In the genomic region with DNA sequence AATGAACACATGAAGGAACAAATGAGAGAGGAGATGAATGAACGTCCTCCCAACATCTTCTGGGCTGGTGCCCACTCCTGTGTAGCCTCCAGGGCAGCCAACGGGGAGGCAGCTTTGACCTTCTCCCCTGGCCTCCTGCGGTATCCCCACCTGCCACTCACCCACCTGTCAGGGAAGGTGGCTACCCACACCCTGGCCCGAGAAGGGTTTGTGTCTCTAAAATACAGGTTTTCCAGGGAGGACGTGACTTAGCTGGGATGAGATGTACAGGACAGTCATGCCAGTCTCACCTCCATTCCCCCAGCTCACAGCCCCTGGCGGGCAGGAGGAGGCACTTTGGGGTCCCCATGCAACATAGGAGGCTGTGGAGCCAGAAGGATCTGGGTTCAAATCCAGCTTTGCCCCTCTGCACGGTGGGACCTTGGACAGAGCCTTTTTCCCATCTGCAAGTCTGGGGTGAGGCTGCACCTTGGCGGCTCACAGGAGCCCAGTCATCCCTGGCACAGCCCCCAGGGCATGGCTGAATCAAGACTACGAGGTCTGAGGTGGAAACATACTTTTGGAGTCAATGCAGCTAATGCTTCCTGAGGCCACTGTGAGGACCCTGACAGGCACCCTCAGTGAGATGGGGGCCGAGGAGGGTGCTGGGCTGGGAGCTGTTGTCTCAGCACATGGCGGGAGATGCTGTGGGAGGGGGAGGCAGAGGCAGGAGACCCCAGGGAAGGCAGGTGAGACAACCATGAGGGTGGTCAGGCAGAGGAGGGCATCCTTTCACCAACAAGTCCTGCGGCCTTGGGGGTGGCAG, we compare ENCODE assay signal across 22 cellular contexts. TPM values are rescaled to one million over a fixed set of nuclear protein-coding genes. Genes with fewer than 3 reads are reported as not detected.
DNase-seq lines count a peak whose midpoint lies in the region; ATAC-seq, FAIRE-seq and TF ChIP-seq lines count a peak whose summit lies in the region.
"Had no signal": no experiment of that assay in that cellular context is flagged by ENCODE, and none has a peak within 500 bp of the region (broad histone marks: within the 10 kb centered on the region; RNA-seq: fewer than 3 reads in every experiment).

No MANE protein-coding gene starts in this region.

- DNase-seq in activated CD4-positive, alpha-beta T cell treated with anti-CD3 and anti-CD28 coated beads for 36 hours = peak; percentile 3
- DNase-seq in activated CD4-positive, alpha-beta T cell treated with anti-CD3 and anti-CD28 coated beads, Interleukin-2, amount 50 U/mL, for 48 hours = no peak
- DNase-seq in H1 (ENCODE audit: low read depth in 1 of 2, low spot score in 2 of 2) (no peak), neuronal stem cell (ENCODE audit: low spot score) (no peak), thyroid gland (no peak), NCI-H748 (lab: John Stamatoyannopoulos, UW; ENCODE audit: unreplicated experiment) (no peak), H7 (no peak)
- DNase-seq: activated naive CD8-positive, alpha-beta T cell treated with anti-CD3 and anti-CD28 coated beads, Interleukin-2, amount 50 U/mL, for 24 hours; caudate nucleus; DMS 273 treated with DMSO at 0.1 percent for 48 hours; effector CD8-positive, alpha-beta T cell; islet precursor cell; midbrain; NCI-H1694 treated with DMSO at 0.1 percent for 48 hours; PC-9; SK-N-SH; substantia nigra; T1000 had no signal

- no peaks in the 10 kb centered on the region for H3K79me2 ChIP-seq in H1 (ENCODE audit: control insufficient read depth in 1 of 2, insufficient read depth in 2 of 2, low read length in 2 of 2)
- H3K79me2 ChIP-seq: hepatocyte had no signal

- H3K56ac ChIP-seq in H1 (replicated peaks; ENCODE audit: insufficient read length, low read depth, low read length) = no peak overlapping the region

- 87% methylated on average over 12 of the region's 12 CpGs; no CpG with 5 or more reads in 1 of the 2 experiments for WGBS in H1 (ENCODE audit: extremely low coverage in 1 of 2, insufficient coverage in 1 of 2, insufficient read length in 1 of 2, insufficient replicate concordance in 2 of 2, low coverage in 1 of 2, low lambda C conversion rate in 2 of 2, missing lambda C conversion rate in 1 of 2), 2 experiments
- no CpG with 5 or more reads among the region's 12 CpGs for WGBS in neuronal stem cell (ENCODE audit: extremely low coverage in 2 of 2, insufficient read length in 2 of 2, insufficient replicate concordance in 1 of 2), 2 donors
- WGBS in thyroid gland, 2 donors = 89 to 93% methylated on average over 11 of the region's 12 CpGs

- no peak for TF ChIP-seq RAD21 in H1 (IDR thresholded peaks at IDR 0.05 in 1 of 2, conservative IDR thresholded peaks at IDR 0.05 in 1 of 2; ENCODE audit: low read depth in 2 of 2, low read length in 2 of 2)

- no peak overlapping the region for H3K4me3 Mint-ChIP-seq in activated CD4-positive, alpha-beta T cell treated with anti-CD3 and anti-CD28 coated beads for 36 hours
- H3K4me3 Mint-ChIP-seq: activated naive CD8-positive, alpha-beta T cell treated with anti-CD3 and anti-CD28 coated beads, Interleukin-2, amount 50 U/mL, for 24 hours; neural progenitor cell had no signal

- no peaks in the 10 kb centered on the region for H3K9me3 ChIP-seq in H1 (ENCODE audit: insufficient read depth in 2 of 2, low read depth in 1 of 2, low read length in 1 of 2)
- no peaks in the 10 kb centered on the region for H3K9me3 ChIP-seq in neuronal stem cell (replicated peaks in 1 of 2; ENCODE audit: control insufficient read depth in 2 of 2, insufficient read depth in 1 of 2, low read depth in 1 of 2, low read length in 2 of 2)
- H3K9me3 ChIP-seq in thyroid gland = no peaks in the 10 kb centered on the region
- H3K9me3 ChIP-seq: SK-N-SH had no signal

- H3K9ac ChIP-seq in H1 (replicated peaks in 1 of 4; ENCODE audit: extremely low read depth in 1 of 4, low read depth in 3 of 4, low read length in 3 of 4) (no peak overlapping the region), neuronal stem cell (ENCODE audit: low read depth, low read length, poor library complexity) (no peak overlapping the region)
- H3K9ac ChIP-seq: neural progenitor cell, SK-N-SH had no signal

- CTCF ChIA-PET in activated CD4-positive, alpha-beta T cell treated with anti-CD3 and anti-CD28 coated beads for 36 hours (lab: Charles Lee) = interaction anchor here (1.2 kb wide), 1 partner anchor 10 kb away, joined by 5 read pairs; no protein-coding TSS in a partner anchor
- CTCF ChIA-PET in H1 (lab: Charles Lee; ENCODE audit: partially characterized antibody) = interaction anchor here (0.6 to 1.6 kb wide), 7 partner anchors 9 to 489 kb away, joined by 3 to 8 read pairs (median 4); no protein-coding TSS in a partner anchor

- H3K27me3 ChIP-seq in H1 (replicated peaks in 1 of 4; ENCODE audit: control insufficient read depth in 3 of 4, extremely low read depth in 1 of 4, insufficient read depth in 3 of 4, low read length in 3 of 4) (no peaks in the 10 kb centered on the region), neuronal stem cell (ENCODE audit: control insufficient read depth in 3 of 3, insufficient read depth in 3 of 3, low read depth in 1 of 3, low read length in 3 of 3) (no peaks in the 10 kb centered on the region), thyroid gland (no peaks in the 10 kb centered on the region), H7 (ENCODE audit: control insufficient read depth, insufficient read depth, low read length) (no peaks in the 10 kb centered on the region)
- H3K27me3 ChIP-seq: hepatocyte, neural progenitor cell had no signal

- H4K20me1 ChIP-seq in H1 (replicated peaks in 1 of 2; ENCODE audit: control insufficient read depth in 1 of 2, insufficient read depth in 2 of 2, low read length in 2 of 2) = no peaks in the 10 kb centered on the region

- TF ChIP-seq CTCF in H1 (IDR thresholded peaks at IDR 0.05; ENCODE audit: control extremely low read depth in 1 of 3, insufficient read depth in 1 of 3, low read depth in 1 of 3, low read length in 3 of 3) = no peak
- TF ChIP-seq CTCF in thyroid gland (IDR thresholded peaks at IDR 0.05) = no peak

- H2BK15ac ChIP-seq in H1 (ENCODE audit: low read length) (0 out of 2 replicates have a peak overlapping the region, but pooled peaks have one; percentile 46), neuronal stem cell (ENCODE audit: low read length) (peak overlapping the region; percentile 46)

- H2BK20ac ChIP-seq in H1 (ENCODE audit: low read length) = no peak overlapping the region

- H4K8ac ChIP-seq in H1 (ENCODE audit: extremely low read depth, insufficient read depth, low read length) (no peak overlapping the region), neuronal stem cell (ENCODE audit: low read depth, low read length) (no peak overlapping the region)

- no peaks in the 10 kb centered on the region for H3K4me1 Mint-ChIP-seq in activated CD4-positive, alpha-beta T cell treated with anti-CD3 and anti-CD28 coated beads for 36 hours
- H3K4me1 Mint-ChIP-seq: activated naive CD8-positive, alpha-beta T cell treated with anti-CD3 and anti-CD28 coated beads, Interleukin-2, amount 50 U/mL, for 24 hours had no signal

- POLR2A ChIA-PET in activated CD4-positive, alpha-beta T cell treated with anti-CD3 and anti-CD28 coated beads for 36 hours (lab: Charles Lee) = no interaction called here
- POLR2A ChIA-PET in H1 (lab: Charles Lee; ENCODE audit: partially characterized antibody) = interaction anchor here (1.2 kb wide), 1 partner anchor 12 kb away, joined by 4 read pairs; no protein-coding TSS in a partner anchor

- H3K14ac ChIP-seq in H1 (ENCODE audit: insufficient read length) = no peak overlapping the region
- H3K14ac ChIP-seq in neuronal stem cell (ENCODE audit: low read length) = no peak overlapping the region

- no peak for TF ChIP-seq POLR2A in H1 (IDR thresholded peaks at IDR 0.05; ENCODE audit: control extremely low read depth in 1 of 2, low read depth in 2 of 2, low read length in 2 of 2)
- TF ChIP-seq POLR2A in thyroid gland (IDR thresholded peaks at IDR 0.05) = no peak

- H3K4ac ChIP-seq in H1 (replicated peaks; ENCODE audit: insufficient read length, low read depth, low read length) (no peak overlapping the region), neuronal stem cell (ENCODE audit: low read length) (no peak overlapping the region)

- H2BK5ac ChIP-seq in H1 (ENCODE audit: low read depth, low read length) (no peak overlapping the region), neuronal stem cell (ENCODE audit: low read length) (peak overlapping the region; percentile 34)

- H4K5ac ChIP-seq in H1 (ENCODE audit: insufficient read length, low read depth, low read length) = no peak overlapping the region

- H2BK120ac ChIP-seq in H1 (replicated peaks; ENCODE audit: low read depth, low read length) (no peak overlapping the region), neuronal stem cell (ENCODE audit: low read depth, low read length) (no peak overlapping the region)

- no peaks in the 10 kb centered on the region for H3K9me3 Mint-ChIP-seq in activated CD4-positive, alpha-beta T cell treated with anti-CD3 and anti-CD28 coated beads for 36 hours (ENCODE audit: low read depth)
- H3K9me3 Mint-ChIP-seq: activated naive CD8-positive, alpha-beta T cell treated with anti-CD3 and anti-CD28 coated beads, Interleukin-2, amount 50 U/mL, for 24 hours; neural progenitor cell had no signal

- H2BK12ac ChIP-seq in H1 (ENCODE audit: low read depth, low read length) = no peak overlapping the region
- H2BK12ac ChIP-seq in neuronal stem cell (ENCODE audit: low read length) = no peak overlapping the region

- no peaks in the 10 kb centered on the region for H3K36me3 Mint-ChIP-seq in activated CD4-positive, alpha-beta T cell treated with anti-CD3 and anti-CD28 coated beads for 36 hours (ENCODE audit: low read depth)
- H3K36me3 Mint-ChIP-seq: neural progenitor cell had no signal

- H3K18ac ChIP-seq in H1 (ENCODE audit: extremely low read depth, low read length) = no peak overlapping the region
- peak overlapping the region; percentile 5 for H3K18ac ChIP-seq in neuronal stem cell (ENCODE audit: low read length)

- no peaks in the 10 kb centered on the region for H3K79me1 ChIP-seq in H1 (ENCODE audit: low read depth, low read length)
- H3K79me1 ChIP-seq in neuronal stem cell (ENCODE audit: low read depth, low read length) = peaks cover 2% of the 10 kb centered on the region

- TF ChIP-seq EP300 in H1 (IDR thresholded peaks at IDR 0.05; ENCODE audit: borderline replicate concordance in 1 of 2, low read depth in 2 of 2, low read length in 2 of 2) = no peak

- H3K27ac Mint-ChIP-seq in activated CD4-positive, alpha-beta T cell treated with anti-CD3 and anti-CD28 coated beads for 36 hours = no peak overlapping the region
- H3K27ac Mint-ChIP-seq: activated naive CD8-positive, alpha-beta T cell treated with anti-CD3 and anti-CD28 coated beads, Interleukin-2, amount 50 U/mL, for 24 hours; neural progenitor cell had no signal

- H2AFZ ChIP-seq in H1 (ENCODE audit: low read length) (no peak overlapping the region), neuronal stem cell (ENCODE audit: low read length) (no peak overlapping the region)
- H2AFZ ChIP-seq: hepatocyte, neural progenitor cell, PC-9 had no signal

- H3K23ac ChIP-seq in H1 (ENCODE audit: insufficient read length) (no peak overlapping the region), neuronal stem cell (ENCODE audit: low read depth, low read length, poor library complexity) (no peak overlapping the region)

- H3K23me2 ChIP-seq in H1 (ENCODE audit: low read depth, low read length) = no peaks in the 10 kb centered on the region

- no peaks in the 10 kb centered on the region for H3K27me3 Mint-ChIP-seq in activated CD4-positive, alpha-beta T cell treated with anti-CD3 and anti-CD28 coated beads for 36 hours

- FAIRE-seq in H1 (lab: Jason Lieb, UNC) = no peak

- H3K27ac ChIP-seq in H1 (ENCODE audit: low read depth, low read length) (no peak overlapping the region), neuronal stem cell (replicated peaks; ENCODE audit: low read length) (no peak overlapping the region), thyroid gland (peak overlapping the region; percentile 18 to 52 (median 51))
- H3K27ac ChIP-seq: 22Rv1, hepatocyte, neural progenitor cell, PC-9 had no signal

- no peak overlapping the region for H3K4me2 ChIP-seq in H1 (ENCODE audit: insufficient read depth in 1 of 2, low read depth in 2 of 2, low read length in 2 of 2)
- H3K4me2 ChIP-seq in neuronal stem cell (ENCODE audit: insufficient read depth, low read length, poor library complexity, severe bottlenecking) = no peak overlapping the region
- H3K4me2 ChIP-seq: hepatocyte, neural progenitor cell, PC-9, SK-N-SH had no signal

- H4K91ac ChIP-seq in H1 (replicated peaks; ENCODE audit: insufficient read length, low read length) (no peak overlapping the region), neuronal stem cell (ENCODE audit: low read depth, low read length, poor library complexity) (no peak overlapping the region)

- intact Hi-C loops in activated CD4-positive, alpha-beta T cell treated with anti-CD3 and anti-CD28 coated beads for 36 hours (cut with DNase I, micrococcal nuclease) = no loop called here
- intact Hi-C loops in thyroid gland (cut with DNase I) = no loop called here

- no peaks in the 10 kb centered on the region for H3K36me3 ChIP-seq in H1 (ENCODE audit: control insufficient read depth in 2 of 4, insufficient read depth in 4 of 4, low read length in 3 of 4)
- H3K36me3 ChIP-seq in neuronal stem cell (replicated peaks in 1 of 2; ENCODE audit: control insufficient read depth in 2 of 2, insufficient read depth in 2 of 2, low read length in 2 of 2) = no peaks in the 10 kb centered on the region
- H3K36me3 ChIP-seq in thyroid gland = no peaks in the 10 kb centered on the region
- H3K36me3 ChIP-seq in H7 (replicated peaks; ENCODE audit: control insufficient read depth, insufficient read depth, low read length) = no peaks in the 10 kb centered on the region
- H3K36me3 ChIP-seq: neural progenitor cell had no signal

- H3K4me1 ChIP-seq in H1 (replicated peaks in 1 of 4; ENCODE audit: control insufficient read depth in 3 of 4, insufficient read depth in 4 of 4, low read length in 3 of 4) (peaks cover 0 to 13% (median under 1%) of the 10 kb centered on the region in 4 experiments; a peak in 3 of 7 replicates), neuronal stem cell (ENCODE audit: control insufficient read depth in 2 of 2, insufficient read depth in 1 of 2, low read depth in 1 of 2, low read length in 2 of 2) (peaks cover 6 to 14% of the 10 kb centered on the region in 2 donors), thyroid gland (peaks cover 3 to 56% of the 10 kb centered on the region in 2 donors)

- no peak for ATAC-seq in activated CD4-positive, alpha-beta T cell treated with anti-CD3 and anti-CD28 coated beads for 36 hours
- no peak for ATAC-seq in HG03342 (IDR thresholded peaks at IDR 0.05; ENCODE audit: unreplicated experiment)
- ATAC-seq: activated naive CD8-positive, alpha-beta T cell treated with anti-CD3 and anti-CD28 coated beads, Interleukin-2, amount 50 U/mL, for 24 hours had no signal

- H2AK5ac ChIP-seq in H1 (ENCODE audit: low read depth, low read length) (no peak overlapping the region), neuronal stem cell (ENCODE audit: low read depth, low read length) (peak overlapping the region; percentile 42)

- H3K4me3 ChIP-seq in H1 (ENCODE audit: extremely low read depth in 1 of 4, insufficient read depth in 2 of 4, low read depth in 3 of 4, low read length in 4 of 4) (no peak overlapping the region), neuronal stem cell (ENCODE audit: low read length in 2 of 2) (no peak overlapping the region), thyroid gland (replicated peaks in 1 of 3) (no peak overlapping the region), H7 (ENCODE audit: insufficient read depth, low read depth, low read length) (no peak overlapping the region)
- H3K4me3 ChIP-seq: hepatocyte, neural progenitor cell, PC-9 had no signal

RNA-seq across cellular contexts. Expression of a gene that starts 11.1 kb away (rescaled TPM):
- 1 to 10 TPM; 3.1 to 4.6 TPM for total RNA-seq in activated CD4-positive, alpha-beta T cell treated with anti-CD3 and anti-CD28 coated beads for 36 hours
- 60.2 and 66.4 TPM in 2 replicates for total RNA-seq in H1 (2021; fragmentation: NEBNext Ultra II Directional; extraction: Animal tissue kit (Norgen Biotek cat#: 25700))
- 17.7 and 21.7 TPM in 2 replicates for polyA plus RNA-seq in H1 (2011; rRNA removed)
- 18.6 TPM for polyA plus RNA-seq in H1 (2011; cell fraction: cytosol; rRNA removed)
- 82.4 TPM for polyA plus RNA-seq in H1 (2011; cell fraction: nucleus; rRNA removed)
- polyA plus RNA-seq in H1 (2012, experiment 1 of 2) = 31.8 to 69.1 TPM (median 54.8 TPM) in 4 replicates
- polyA plus RNA-seq in H1 (2012, experiment 2 of 2) = 41.9 TPM
- 103 TPM for polyA plus RNA-seq in H1 (2013, experiment 1 of 2)
- 99.8 TPM for polyA plus RNA-seq in H1 (2013, experiment 2 of 2)
- polyA minus RNA-seq in H1 (2011; rRNA and poly(A)+ RNA removed) = 28.1 and 28.5 TPM in 2 replicates
- polyA minus RNA-seq in H1 (2011; cell fraction: cytosol; rRNA and poly(A)+ RNA removed) = 23.0 TPM
- 22.9 TPM for polyA minus RNA-seq in H1 (2011; cell fraction: nucleus; rRNA and poly(A)+ RNA removed)
- 43.7 TPM for polyA plus RNA-seq in neuronal stem cell (2013, experiment 1 of 2)
- polyA plus RNA-seq in neuronal stem cell (2013, experiment 2 of 2) = 41.8 TPM
- total RNA-seq in thyroid gland = 10 to 100 TPM; 50.7 to 69.8 (median 60.8) TPM
- 59.0 and 70.4 TPM in 2 replicates for total RNA-seq in H7 (2014; rRNA removed; shearing (Covaris generic))

Comparison
In these comparisons a context has a peak if more than half of its experiments do, and no peak if none do; other contexts are left out.
1. H3K27ac ChIP-seq: peak in thyroid gland (3 of 3); none in H1 (single experiment) and neuronal stem cell (single experiment).
2. RNA of a gene that starts 11.1 kb away (total RNA-seq): 60.2 to 66.4 TPM in H1, 50.7 to 69.8 TPM in thyroid gland and 59.0 to 70.4 TPM in H7; 3.1 to 4.6 TPM in activated CD4-positive, alpha-beta T cell treated with anti-CD3 and anti-CD28 coated beads for 36 hours; every median in the first group is over 4 times any median in the second.